In genomic region chr4:77815651-77816050, GRCh38 we compare ENCODE assay signal across 19 cellular contexts. TPM values are rescaled to one million over a fixed set of nuclear protein-coding genes. Genes with fewer than 3 reads are reported as not detected.
DNase-seq lines count a peak whose midpoint lies in the region; ATAC-seq and TF ChIP-seq lines count a peak whose summit lies in the region.
"Had no signal": no experiment of that assay in that cellular context is flagged by ENCODE, and none has a peak within 500 bp of the region (broad histone marks: within the 10 kb centered on the region; RNA-seq: fewer than 3 reads in every experiment).

No MANE protein-coding gene starts in this region.

- peaks cover 66% of the 10 kb centered on the region for H3K4me1 Mint-ChIP-seq in activated T-cell treated with anti-CD3 and anti-CD28 coated beads, Interleukin-2, amount 50 U/mL, for 4 hours (ENCODE audit: low read depth)

- H3K27me3 Mint-ChIP-seq in activated T-cell treated with anti-CD3 and anti-CD28 coated beads, Interleukin-2, amount 50 U/mL, for 4 hours (ENCODE audit: low read depth) = no peaks in the 10 kb centered on the region

- no peak for DNase-seq in activated T-cell treated with anti-CD3 and anti-CD28 coated beads, Interleukin-2, amount 50 U/mL, for 4 hours
- DNase-seq in activated T-cell treated with anti-CD3 and anti-CD28 coated beads, Interleukin-2, amount 50 U/mL, for 48 hours = no peak
- DNase-seq in MM.1S (peak; percentile 82), body of pancreas (no peak), renal cortical epithelial cell (ENCODE audit: low read depth) (peak; percentile 13), HT-29 (ENCODE audit: low spot score) (no peak), GDM1 (lab: John Stamatoyannopoulos, UW) (no peak)
- DNase-seq: activated naive CD4-positive, alpha-beta T cell treated with anti-CD3 and anti-CD28 coated beads, Interleukin-2, amount 10 ng/mL, durations not matched to agents 7 days and 5 days; central memory CD4-positive, alpha-beta T cell; GM23248; lower lobe of right lung; NCI-H2029; NCI-H748 treated with DMSO at 0.1 percent for 48 hours; Right ventricle myocardium superior; sigmoid colon; stimulated activated CD4-positive, alpha-beta T cell treated with anti-CD3 and anti-CD28 coated beads, Interleukin-2, amount 100 ng/mL, for 48 hours; upper lobe of right lung had no signal

- H4K20me1 ChIP-seq in MM.1S (ENCODE audit: insufficient read depth, low read length) = peaks cover 12% of the 10 kb centered on the region; the same call in 1 of the 2 replicates

- TF ChIP-seq POLR2A in body of pancreas (IDR thresholded peaks at IDR 0.05) = no peak

- H3K27me3 ChIP-seq in MM.1S (replicated peaks; ENCODE audit: insufficient read depth, low read length) (no peaks in the 10 kb centered on the region), body of pancreas (no peaks in the 10 kb centered on the region)
- H3K27me3 ChIP-seq: sigmoid colon, upper lobe of right lung had no signal

- H3K27ac ChIP-seq in MM.1S (ENCODE audit: low read length) (peak overlapping the region; percentile 76), body of pancreas (peak overlapping the region in 3 of 4 donors; percentile 50 to 100 (median 100))
- H3K27ac ChIP-seq: lower lobe of right lung, neural progenitor cell, upper lobe of right lung had no signal

- no peaks in the 10 kb centered on the region for H3K9me3 ChIP-seq in MM.1S (replicated peaks; ENCODE audit: insufficient read depth, low read length)
- H3K9me3 ChIP-seq in body of pancreas = no peaks in the 10 kb centered on the region
- H3K9me3 ChIP-seq: lower lobe of right lung, sigmoid colon, upper lobe of right lung had no signal

- H3K4me3 Mint-ChIP-seq in activated T-cell treated with anti-CD3 and anti-CD28 coated beads, Interleukin-2, amount 50 U/mL, for 4 hours = peak overlapping the region; percentile 67
- H3K4me3 Mint-ChIP-seq: activated naive CD4-positive, alpha-beta T cell treated with anti-CD3 and anti-CD28 coated beads, Interleukin-2, amount 10 ng/mL, durations not matched to agents 7 days and 5 days; neural progenitor cell had no signal

- TF ChIP-seq CTCF in MM.1S (IDR thresholded peaks at IDR 0.05; ENCODE audit: low read length) (no peak), body of pancreas (IDR thresholded peaks at IDR 0.05) (no peak)

- H3K4me2 ChIP-seq in MM.1S (ENCODE audit: low read depth, low read length) = peak overlapping the region; percentile 81
- H3K4me2 ChIP-seq: neural progenitor cell had no signal

- intact Hi-C loops in body of pancreas (cut with DNase I) = no loop called here

- peaks cover 50% of the 10 kb centered on the region for H3F3A ChIP-seq in MM.1S (ENCODE audit: insufficient read depth, low read length)

- H3K9me3 Mint-ChIP-seq in activated T-cell treated with anti-CD3 and anti-CD28 coated beads, Interleukin-2, amount 50 U/mL, for 4 hours = no peaks in the 10 kb centered on the region
- H3K9me3 Mint-ChIP-seq: activated naive CD4-positive, alpha-beta T cell treated with anti-CD3 and anti-CD28 coated beads, Interleukin-2, amount 10 ng/mL, durations not matched to agents 7 days and 5 days had no signal

- peak overlapping the region; percentile 61 for H3K9ac ChIP-seq in MM.1S (ENCODE audit: low read length)
- H3K9ac ChIP-seq: GM23248, neural progenitor cell had no signal

- no peak for ATAC-seq in activated T-cell treated with anti-CD3 and anti-CD28 coated beads, Interleukin-2, amount 50 U/mL, for 4 hours
- ATAC-seq in body of pancreas (no peak), GM19328 (IDR thresholded peaks at IDR 0.05; ENCODE audit: unreplicated experiment) (no peak)
- ATAC-seq: lower lobe of right lung, upper lobe of right lung had no signal

- H3K36me3 ChIP-seq in MM.1S (replicated peaks; ENCODE audit: insufficient read depth, low read length) = no peaks in the 10 kb centered on the region
- H3K36me3 ChIP-seq in body of pancreas (replicated peaks in 1 of 2; ENCODE audit: insufficient read depth in 1 of 2, low read depth in 2 of 2) = no peaks in the 10 kb centered on the region
- H3K36me3 ChIP-seq: neural progenitor cell, sigmoid colon, upper lobe of right lung had no signal

- H3K36me3 Mint-ChIP-seq in activated T-cell treated with anti-CD3 and anti-CD28 coated beads, Interleukin-2, amount 50 U/mL, for 4 hours (ENCODE audit: insufficient read depth) = peaks cover 10% of the 10 kb centered on the region

- no peaks in the 10 kb centered on the region for H3K9me2 ChIP-seq in MM.1S (replicated peaks; ENCODE audit: insufficient read depth, low read length)

- peaks cover 91% of the 10 kb centered on the region for H3K79me2 ChIP-seq in MM.1S (ENCODE audit: low read length)

- H3K4me1 ChIP-seq in MM.1S (ENCODE audit: low read length) = peaks cover 36% of the 10 kb centered on the region
- H3K4me1 ChIP-seq in body of pancreas = peaks cover 45% of the 10 kb centered on the region

- no peak overlapping the region for H2AFZ ChIP-seq in MM.1S (ENCODE audit: low read length)
- H2AFZ ChIP-seq: GM23248, neural progenitor cell had no signal

- H3K4me3 ChIP-seq in MM.1S (ENCODE audit: low read length) (peak overlapping the region; percentile 93), body of pancreas (no peak overlapping the region)
- H3K4me3 ChIP-seq: GM23248, lower lobe of right lung, neural progenitor cell, sigmoid colon, upper lobe of right lung had no signal

RNA-seq across cellular contexts. Expression of gene CNOT6L, which starts 3.5 kb away (rescaled TPM):
- total RNA-seq in activated T-cell treated with anti-CD3 and anti-CD28 coated beads, Interleukin-2, amount 50 U/mL, for 4 hours = 10 to 100 TPM; 52.2 to 59.1 (median 56.5) TPM
- total RNA-seq in body of pancreas (10 to 100 TPM; 17.5 to 19.2 TPM), renal cortical epithelial cell (11.6 and 57.5 TPM in 2 replicates)
- 3.2 and 3.6 TPM in 2 replicates for total RNA-seq in HT-29 (2014; rRNA removed; shearing (Covaris generic))

RNA-seq across cellular contexts. Expression of gene MRPL1, which starts 47.0 kb away (rescaled TPM):
- total RNA-seq in activated T-cell treated with anti-CD3 and anti-CD28 coated beads, Interleukin-2, amount 50 U/mL, for 4 hours = 100 to 1,000 TPM in 1 of 3 donors, 10 to 100 TPM in 2; 90.1 to 111 (median 98.0) TPM
- total RNA-seq in body of pancreas (10 to 100 TPM; 12.2 to 23.4 TPM), renal cortical epithelial cell (41.3 and 51.7 TPM in 2 replicates)
- 14.2 and 19.9 TPM in 2 replicates for total RNA-seq in HT-29 (2014; rRNA removed; shearing (Covaris generic))

Comparison
In these comparisons a context has a peak if more than half of its experiments do, and no peak if none do; other contexts are left out.
1. DNase-seq: peak in MM.1S (single experiment) and renal cortical epithelial cell (single experiment); none in activated T-cell treated with anti-CD3 and anti-CD28 coated beads, Interleukin-2, amount 50 U/mL, for 4 hours (single experiment), activated T-cell treated with anti-CD3 and anti-CD28 coated beads, Interleukin-2, amount 50 U/mL, for 48 hours (0 of 2), body of pancreas (0 of 4), HT-29 (single experiment) and GDM1 (single experiment).